Comparison of ENCODE assay signal across 7 cellular contexts in the genomic region with DNA sequence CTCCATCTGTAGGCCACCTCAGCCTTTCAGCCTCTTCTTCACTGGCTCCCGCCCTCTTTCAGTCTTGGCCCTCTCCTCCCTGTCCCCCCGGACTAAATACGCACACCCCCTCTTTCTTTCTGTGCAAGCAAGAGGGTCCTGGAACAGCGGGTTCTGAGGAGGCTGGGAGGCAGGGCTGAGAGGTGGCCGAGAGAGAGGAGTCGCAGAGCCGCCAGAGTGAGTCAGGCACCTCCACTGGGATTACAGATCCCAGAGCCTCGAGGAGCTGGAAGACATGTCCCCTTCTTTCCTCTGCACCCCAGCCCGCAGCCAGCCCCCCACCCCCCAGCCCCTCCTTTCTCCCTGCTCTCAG. TPM values are rescaled to one million over a fixed set of nuclear protein-coding genes. Genes with fewer than 3 reads are reported as not detected.
A peak's percentile ranks its signal among the peaks of the same experiment; 100 is the strongest.
DNase-seq lines count a peak whose midpoint lies in the region; ATAC-seq and TF ChIP-seq lines count a peak whose summit lies in the region.

TSS of gene CCDC136 (plus strand) at position 1 of the 352 bp plus-strand sequence. CDS start 444 bp downstream, outside the sequence.

- no peak for TF ChIP-seq CTCF in gastroesophageal sphincter (IDR thresholded peaks at IDR 0.05)

- ATAC-seq in T-cell (replicated peaks in 1 of 4) (no peak), gastroesophageal sphincter (no peak), GM19397 (IDR thresholded peaks at IDR 0.05; ENCODE audit: unreplicated experiment) (no peak), HG02840 (IDR thresholded peaks at IDR 0.05; ENCODE audit: low FRiP score, unreplicated experiment) (no peak)

- DNase-seq in H7: peak; percentile 73
- DNase-seq in T-cell: no peak
- DNase-seq in DMS79 (lab: John Stamatoyannopoulos, UW): no peak

- WGBS in gastroesophageal sphincter (ENCODE audit: low coverage in 1 of 2), 2 donors: no CpG with 5 or more reads among the region's 9 CpGs

- H3K27ac ChIP-seq in gastroesophageal sphincter: peak within 1 kb of the TSS; percentile 37 to 90 (median 80)
- peak within 1 kb of the TSS; percentile 81 for H3K27ac ChIP-seq in rectal smooth muscle tissue (ENCODE audit: low read depth, low read length)

- POLR2A ChIA-PET in T-cell (lab: Charles Lee): no interaction called here

- CTCF ChIA-PET in T-cell (lab: Charles Lee): no interaction called here

- H3K4me1 Mint-ChIP-seq in T-cell: peaks cover 16 to 21% (median 18%) of the 10 kb centered on the region in 3 donors

- H3K27me3 ChIP-seq in H7 (ENCODE audit: control insufficient read depth, insufficient read depth, low read length) (peaks cover 9% of the 10 kb centered on the region; the same call in 1 of the 2 replicates), gastroesophageal sphincter (no peaks in the 10 kb centered on the region), rectal smooth muscle tissue (ENCODE audit: control insufficient read depth, insufficient read depth, low read length) (peaks cover 4% of the 10 kb centered on the region)

- H3K36me3 Mint-ChIP-seq in T-cell: no peaks in the 10 kb centered on the region

- TF ChIP-seq POLR2A in gastroesophageal sphincter (IDR thresholded peaks at IDR 0.05): no peak

- H3K9ac ChIP-seq in rectal smooth muscle tissue (ENCODE audit: low read length): peak within 1 kb of the TSS; percentile 77

- H3K4me1 ChIP-seq in gastroesophageal sphincter (peaks cover 0 to 37% (median 17%) of the 10 kb centered on the region in 3 donors), rectal smooth muscle tissue (ENCODE audit: control insufficient read depth, insufficient read depth, low read length) (peaks cover 11% of the 10 kb centered on the region)

- no peaks in the 10 kb centered on the region for H3K27me3 Mint-ChIP-seq in T-cell

- peak within 1 kb of the TSS; percentile 95 for H3K4me3 ChIP-seq in H7 (ENCODE audit: insufficient read depth, low read depth, low read length)
- peak within 1 kb of the TSS; percentile 70 to 79 for H3K4me3 ChIP-seq in gastroesophageal sphincter
- H3K4me3 ChIP-seq in rectal smooth muscle tissue (ENCODE audit: low read length): peak within 1 kb of the TSS; percentile 93

- H3K27ac Mint-ChIP-seq in T-cell: peak within 1 kb of the TSS; percentile 15 to 69

- TF ChIP-seq EP300 in gastroesophageal sphincter (IDR thresholded peaks at IDR 0.05): no peak

- H3K9me3 ChIP-seq in gastroesophageal sphincter: no peaks in the 10 kb centered on the region

- no peaks in the 10 kb centered on the region for H3K9me3 Mint-ChIP-seq in T-cell

- H3K36me3 ChIP-seq in H7 (replicated peaks; ENCODE audit: control insufficient read depth, insufficient read depth, low read length): no peaks in the 10 kb centered on the region; the same call in 1 of the 2 replicates
- peaks cover 0 to 8% of the 10 kb centered on the region in 2 donors for H3K36me3 ChIP-seq in gastroesophageal sphincter
- H3K36me3 ChIP-seq in rectal smooth muscle tissue (ENCODE audit: control insufficient read depth, insufficient read depth, low read length): no peaks in the 10 kb centered on the region

- H3K4me3 Mint-ChIP-seq in T-cell: peak within 1 kb of the TSS; percentile 80 to 90 (median 81)

RNA-seq across cellular contexts. Expression of gene CCDC136, which starts in this region (rescaled TPM):
- 9.7 and 14.7 TPM in 2 replicates for total RNA-seq in H7 (2014; rRNA removed; shearing (Covaris generic))
- total RNA-seq in T-cell: 10 to 100 TPM in 4 of 5 donors, 1 to 10 TPM in 1; 7.6 to 15.7 (median 14.6) TPM
- 10 to 100 TPM; 14.5 to 46.9 (median 21.5) TPM for total RNA-seq in gastroesophageal sphincter
